1 cellular context compared by ENCODE assay signal in the genomic region with DNA sequence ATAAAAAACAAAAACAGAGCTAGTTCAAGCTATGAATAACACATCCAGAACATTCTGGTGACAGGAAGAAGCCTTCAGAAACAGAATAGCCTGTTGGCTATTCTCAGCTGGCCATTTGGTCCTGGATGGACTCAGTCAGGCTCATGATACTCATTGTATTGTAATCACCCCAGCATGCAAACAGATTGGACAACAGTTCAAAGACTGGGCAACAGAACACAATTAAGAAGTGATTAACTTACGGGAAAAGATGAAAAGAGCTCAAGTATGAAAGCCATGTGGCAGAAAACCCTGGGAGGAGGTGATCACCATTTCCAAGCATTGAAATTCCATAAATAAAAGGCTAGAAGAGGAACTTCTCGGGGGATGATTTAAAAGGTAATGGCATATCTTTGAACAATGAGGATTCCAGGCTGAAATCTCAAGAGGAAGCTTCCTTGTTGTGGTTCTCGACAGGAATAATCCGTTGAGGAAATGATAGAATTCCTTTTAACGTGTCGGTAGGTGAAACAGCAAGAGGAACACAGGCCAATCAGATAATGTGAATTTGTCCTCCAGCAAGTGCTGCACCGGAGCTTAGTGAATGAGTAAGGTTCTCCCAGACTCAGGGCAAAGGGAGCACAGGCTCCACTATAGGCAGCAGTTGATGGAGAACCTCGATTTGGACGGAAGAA.
TF ChIP-seq lines count a peak whose summit lies in the region.

No MANE protein-coding gene starts in this region.

TF ChIP-seq in IMR-90, 13 proteins besides CTCF, POLR2A, EP300 and RAD21 (continued from another document):
- no peak for TF ChIP-seq USF2 (IDR thresholded peaks at IDR 0.05; ENCODE audit: low read depth, low read length)
- no peak for TF ChIP-seq BHLHE40 (IDR thresholded peaks at IDR 0.05; ENCODE audit: low read depth, low read length)
- no peak for TF ChIP-seq MAZ (IDR thresholded peaks at IDR 0.05; ENCODE audit: borderline replicate concordance, low read depth, low read length)
- TF ChIP-seq, protein P1, sequence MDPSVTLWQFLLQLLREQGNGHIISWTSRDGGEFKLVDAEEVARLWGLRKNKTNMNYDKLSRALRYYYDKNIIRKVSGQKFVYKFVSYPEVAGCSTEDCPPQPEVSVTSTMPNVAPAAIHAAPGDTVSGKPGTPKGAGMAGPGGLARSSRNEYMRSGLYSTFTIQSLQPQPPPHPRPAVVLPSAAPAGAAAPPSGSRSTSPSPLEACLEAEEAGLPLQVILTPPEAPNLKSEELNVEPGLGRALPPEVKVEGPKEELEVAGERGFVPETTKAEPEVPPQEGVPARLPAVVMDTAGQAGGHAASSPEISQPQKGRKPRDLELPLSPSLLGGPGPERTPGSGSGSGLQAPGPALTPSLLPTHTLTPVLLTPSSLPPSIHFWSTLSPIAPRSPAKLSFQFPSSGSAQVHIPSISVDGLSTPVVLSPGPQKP (IDR thresholded peaks at IDR 0.05; ENCODE audit: borderline replicate concordance, low read depth, low read length): no peak
